Comparison of ENCODE assay signal across 31 cellular contexts in the genomic region with DNA sequence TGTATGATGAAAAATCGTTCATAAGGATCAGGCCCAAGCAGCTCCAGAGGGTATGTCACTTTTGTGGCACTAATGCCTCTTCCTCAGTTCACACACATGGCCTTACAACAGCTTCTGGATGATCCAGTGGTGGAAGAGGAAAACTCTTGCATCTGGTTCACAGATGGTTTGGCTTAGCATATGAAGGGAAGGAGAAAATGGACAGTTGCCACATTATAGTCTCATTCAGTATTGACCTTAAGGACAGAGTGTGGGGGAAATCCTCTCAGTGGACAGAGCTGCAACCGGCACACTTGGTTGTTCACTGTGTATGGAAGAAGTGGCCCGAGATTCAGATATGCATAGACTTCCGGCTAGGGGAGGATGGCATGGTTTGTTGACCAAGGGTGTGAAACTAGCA. TPM values are rescaled to one million over a fixed set of nuclear protein-coding genes. Genes with fewer than 3 reads are reported as not detected.
"Had no signal": no experiment of that assay in that cellular context is flagged by ENCODE, and none has a peak within 500 bp of the region (broad histone marks: within the 10 kb centered on the region; RNA-seq: fewer than 3 reads in every experiment).

No MANE protein-coding gene starts in this region.

- H3K36me3 Mint-ChIP-seq: activated CD8-positive, alpha-beta memory T cell treated with anti-CD3 and anti-CD28 coated beads, Interleukin-2, amount 10 ng/mL, durations not matched to agents 7 days and 5 days; natural killer cell treated with Interleukin-12 subunit alpha and Interleukin-12 subunit beta and Interleukin-15 and Interleukin-18, amount 100 ng/mL, for 72 hours had no signal

- H3K9me3 ChIP-seq: body of pancreas, left lung, neutrophil, ovary, prostate gland, upper lobe of left lung had no signal

- H3K27me3 ChIP-seq: body of pancreas, left lung, neutrophil, ovary, upper lobe of left lung had no signal

- H3K4me1 ChIP-seq: body of pancreas, left lung, prostate gland had no signal

- H3K4me3 Mint-ChIP-seq: activated CD4-positive, alpha-beta T cell treated with anti-CD3 and anti-CD28 coated beads, Interleukin-2, amount 10 ng/mL, durations not matched to agents 7 days and 5 days; activated CD8-positive, alpha-beta memory T cell treated with anti-CD3 and anti-CD28 coated beads, Interleukin-2, amount 10 ng/mL, durations not matched to agents 7 days and 5 days; activated CD8-positive, alpha-beta T cell treated with anti-CD3 and anti-CD28 coated beads for 36 hours; activated naive CD8-positive, alpha-beta T cell treated with anti-CD3 and anti-CD28 coated beads, Interleukin-2, amount 50 U/mL, for 24 hours; activated T-helper 1 cell treated with anti-CD3 and anti-CD28 coated beads, Interleukin-12 subunit alpha, Interleukin-12 subunit beta, Interleukin-2, Interleukin-4 antibody, amounts not matched to agents 30 ng/mL and 10 ng/mL and 1 ng/mL, durations not matched to agents 14 hours and 24 hours and 36 hours; dendritic cell treated with granulocyte-macrophage colony-stimulating factor and Interleukin-4, amounts not matched to agents 40 ng/mL and 50 ng/mL, for 4 days; natural killer cell treated with Interleukin-12 subunit alpha and Interleukin-12 subunit beta and Interleukin-15 and Interleukin-18, amount 100 ng/mL, for 72 hours had no signal

- H3K4me3 ChIP-seq: body of pancreas, left lung, ovary, prostate gland, upper lobe of left lung had no signal

- DNase-seq: activated CD4-positive, alpha-beta T cell treated with anti-CD3 and anti-CD28 coated beads, Interleukin-2, amount 10 ng/mL, durations not matched to agents 7 days and 5 days; activated CD4-positive, CD25-positive, alpha-beta regulatory T cell treated with anti-CD3 and anti-CD28 coated beads, Interleukin-2, amount 50 U/mL, for 72 hours; activated CD8-positive, alpha-beta memory T cell treated with anti-CD3 and anti-CD28 coated beads, Interleukin-2, amount 10 ng/mL, durations not matched to agents 7 days and 5 days; activated CD8-positive, alpha-beta T cell treated with anti-CD3 and anti-CD28 coated beads for 36 hours; activated gamma-delta T cell; activated naive CD4-positive, alpha-beta T cell treated with anti-CD3 and anti-CD28 coated beads, Interleukin-2, amount 50 U/mL, for 16 hours; activated naive CD8-positive, alpha-beta T cell treated with anti-CD3 and anti-CD28 coated beads, Interleukin-2, amount 50 U/mL, for 24 hours; anterior cingulate cortex; body of pancreas; caudate nucleus; effector CD4-positive, alpha-beta T cell; kidney; left lung; mammary epithelial cell; midbrain; ovary; stimulated activated CD4-positive, alpha-beta T cell treated with anti-CD3 and anti-CD28 coated beads, Interleukin-12 subunit alpha, Interleukin-12 subunit beta, amount 100 ng/mL, for 4 hours; stimulated activated CD4-positive, alpha-beta T cell treated with anti-CD3 and anti-CD28 coated beads, Interleukin-4, amount 100 ng/mL, for 4 hours; stimulated activated naive CD8-positive, alpha-beta T cell treated with anti-CD3 and anti-CD28 coated beads, Interleukin-15, Interleukin-2, amounts not matched to agents 100 U/mL and 50 U/mL, for 24 hours; T-helper 1 cell; upper lobe of left lung; WERI-Rb-1 had no signal

- H3K27ac Mint-ChIP-seq: activated CD4-positive, alpha-beta T cell treated with anti-CD3 and anti-CD28 coated beads, Interleukin-2, amount 10 ng/mL, durations not matched to agents 7 days and 5 days; activated CD8-positive, alpha-beta memory T cell treated with anti-CD3 and anti-CD28 coated beads, Interleukin-2, amount 10 ng/mL, durations not matched to agents 7 days and 5 days; activated CD8-positive, alpha-beta T cell treated with anti-CD3 and anti-CD28 coated beads for 36 hours; activated naive CD8-positive, alpha-beta T cell treated with anti-CD3 and anti-CD28 coated beads, Interleukin-2, amount 50 U/mL, for 24 hours; activated T-helper 1 cell treated with anti-CD3 and anti-CD28 coated beads, Interleukin-12 subunit alpha, Interleukin-12 subunit beta, Interleukin-2, Interleukin-4 antibody, amounts not matched to agents 30 ng/mL and 10 ng/mL and 1 ng/mL, durations not matched to agents 14 hours and 24 hours and 36 hours; dendritic cell treated with granulocyte-macrophage colony-stimulating factor and Interleukin-4, amounts not matched to agents 40 ng/mL and 50 ng/mL, for 4 days; natural killer cell treated with Interleukin-12 subunit alpha and Interleukin-12 subunit beta and Interleukin-15 and Interleukin-18, amount 100 ng/mL, for 72 hours had no signal

- H3K36me3 ChIP-seq: left lung, neutrophil, ovary, prostate gland, upper lobe of left lung, WERI-Rb-1 had no signal

- H3K27ac ChIP-seq: body of pancreas, left lung, neutrophil, ovary, prostate gland, upper lobe of left lung, WERI-Rb-1 had no signal

- H3K9me3 Mint-ChIP-seq: activated CD4-positive, alpha-beta T cell treated with anti-CD3 and anti-CD28 coated beads, Interleukin-2, amount 10 ng/mL, durations not matched to agents 7 days and 5 days; activated CD8-positive, alpha-beta T cell treated with anti-CD3 and anti-CD28 coated beads for 36 hours; activated naive CD8-positive, alpha-beta T cell treated with anti-CD3 and anti-CD28 coated beads, Interleukin-2, amount 50 U/mL, for 24 hours; activated T-helper 1 cell treated with anti-CD3 and anti-CD28 coated beads, Interleukin-12 subunit alpha, Interleukin-12 subunit beta, Interleukin-2, Interleukin-4 antibody, amounts not matched to agents 30 ng/mL and 10 ng/mL and 1 ng/mL, durations not matched to agents 14 hours and 24 hours and 36 hours; dendritic cell treated with granulocyte-macrophage colony-stimulating factor and Interleukin-4, amounts not matched to agents 40 ng/mL and 50 ng/mL, for 4 days; natural killer cell treated with Interleukin-12 subunit alpha and Interleukin-12 subunit beta and Interleukin-15 and Interleukin-18, amount 100 ng/mL, for 72 hours had no signal

- ATAC-seq: activated CD8-positive, alpha-beta memory T cell treated with anti-CD3 and anti-CD28 coated beads, Interleukin-2, amount 10 ng/mL, durations not matched to agents 7 days and 5 days; activated CD8-positive, alpha-beta T cell treated with anti-CD3 and anti-CD28 coated beads for 36 hours; activated naive CD8-positive, alpha-beta T cell treated with anti-CD3 and anti-CD28 coated beads, Interleukin-2, amount 50 U/mL, for 24 hours; body of pancreas; esophagus mucosa; natural killer cell treated with Interleukin-12 subunit alpha and Interleukin-12 subunit beta and Interleukin-15 and Interleukin-18, amount 100 ng/mL, for 72 hours; stimulated activated naive CD8-positive, alpha-beta T cell treated with anti-CD3 and anti-CD28 coated beads, Interleukin-15, Interleukin-2, amounts not matched to agents 100 U/mL and 50 U/mL, for 24 hours had no signal

RNA-seq across cellular contexts. Expression of a gene that starts 22.8 kb away (rescaled TPM):
- total RNA-seq: activated CD4-positive, alpha-beta T cell treated with anti-CD3 and anti-CD28 coated beads, Interleukin-2, amount 10 ng/mL, durations not matched to agents 7 days and 5 days; activated CD8-positive, alpha-beta memory T cell treated with anti-CD3 and anti-CD28 coated beads, Interleukin-2, amount 10 ng/mL, durations not matched to agents 7 days and 5 days; activated CD8-positive, alpha-beta T cell treated with anti-CD3 and anti-CD28 coated beads for 36 hours; activated T-helper 1 cell treated with anti-CD3 and anti-CD28 coated beads, Interleukin-12 subunit alpha, Interleukin-12 subunit beta, Interleukin-2, Interleukin-4 antibody, amounts not matched to agents 30 ng/mL and 10 ng/mL and 1 ng/mL, durations not matched to agents 14 hours and 24 hours and 36 hours; body of pancreas; esophagus mucosa; kidney; left lung; mammary epithelial cell; natural killer cell treated with Interleukin-12 subunit alpha and Interleukin-12 subunit beta and Interleukin-15 and Interleukin-18, amount 100 ng/mL, for 72 hours; ovary; prostate gland; right cardiac atrium; skeletal muscle tissue; subcutaneous adipose tissue; upper lobe of left lung had no signal
- polyA plus RNA-seq: mammary epithelial cell, ovary, right cardiac atrium had no signal
